In genomic region chr2:231666171-231667095, GRCh38 we compare ENCODE assay signal across 9 cellular contexts. TPM values are rescaled to one million over a fixed set of nuclear protein-coding genes. Genes with fewer than 3 reads are reported as not detected.
DNase-seq lines count a peak whose midpoint lies in the region; ATAC-seq, FAIRE-seq and TF ChIP-seq lines count a peak whose summit lies in the region.
"Had no signal": no experiment of that assay in that cellular context is flagged by ENCODE, and none has a peak within 500 bp of the region (broad histone marks: within the 10 kb centered on the region; RNA-seq: fewer than 3 reads in every experiment).

No MANE protein-coding gene starts in this region.

- peak overlapping the region; percentile 90 for H2AFZ ChIP-seq in keratinocyte (ENCODE audit: control insufficient read depth, low read length)

- ATAC-seq in GM18498 (IDR thresholded peaks at IDR 0.05; ENCODE audit: unreplicated experiment), result peak; percentile 37
- peak; percentile 49 for ATAC-seq in HG02885 (IDR thresholded peaks at IDR 0.05; ENCODE audit: poor library complexity, unreplicated experiment)

- peaks cover 47% of the 10 kb centered on the region for H3K4me1 Mint-ChIP-seq in activated naive CD4-positive, alpha-beta T cell treated with anti-CD3 and anti-CD28 coated beads, Interleukin-2, amount 10 ng/mL, durations not matched to agents 7 days and 5 days

- no peaks in the 10 kb centered on the region for H3K9me1 ChIP-seq in keratinocyte (ENCODE audit: control insufficient read depth, extremely low read depth, insufficient read depth, low read length)

- no peak overlapping the region for H3K4me3 ChIP-seq in A673 (ENCODE audit: low read depth, low read length, poor library complexity, severe bottlenecking)
- peak overlapping the region; percentile 38 to 46 for H3K4me3 ChIP-seq in cardiac fibroblast (replicated peaks in 1 of 2; ENCODE audit: low read depth in 2 of 2, low read length in 2 of 2)
- peak overlapping the region in 1 of 3 experiments; percentile 43 for H3K4me3 ChIP-seq in keratinocyte (ENCODE audit: control insufficient read depth in 2 of 3, extremely low read depth in 1 of 3, insufficient read depth in 2 of 3, low read depth in 1 of 3, low read length in 3 of 3)
- H3K4me3 ChIP-seq in small intestine (ENCODE audit: low read depth in 1 of 2, low read length in 2 of 2), result peak overlapping the region; percentile 20 to 63

- H3K4me1 ChIP-seq in A673 (ENCODE audit: insufficient read depth, low read length, poor library complexity, severe bottlenecking), result peaks cover 12% of the 10 kb centered on the region
- H3K4me1 ChIP-seq in keratinocyte (ENCODE audit: control insufficient read depth, extremely low read depth, insufficient read depth, low read length), result peaks cover 22% of the 10 kb centered on the region
- H3K4me1 ChIP-seq in small intestine (ENCODE audit: control insufficient read depth in 2 of 2, insufficient read depth in 1 of 2, low read depth in 1 of 2, low read length in 1 of 2), result peaks cover 5% of the 10 kb centered on the region in 2 donors

- H3K9me3 ChIP-seq in A673 (ENCODE audit: low read depth, low read length, poor library complexity, severe bottlenecking) (no peaks in the 10 kb centered on the region), keratinocyte (ENCODE audit: control insufficient read depth, low read depth, low read length) (no peaks in the 10 kb centered on the region), small intestine (ENCODE audit: control insufficient read depth, low read depth) (no peaks in the 10 kb centered on the region)

- H4K20me1 ChIP-seq in keratinocyte (ENCODE audit: control insufficient read depth, extremely low read depth, insufficient read depth, low read length), result no peaks in the 10 kb centered on the region

- dilution Hi-C loops in keratinocyte (cut with MboI; ENCODE audit: extremely low pct_ligation_motif_present, low sequenced_read_pairs), result no loop called here

- H3K27me3 Mint-ChIP-seq in activated naive CD4-positive, alpha-beta T cell treated with anti-CD3 and anti-CD28 coated beads, Interleukin-2, amount 10 ng/mL, durations not matched to agents 7 days and 5 days, result peaks cover 11% of the 10 kb centered on the region

- no peak overlapping the region for H3K4me3 Mint-ChIP-seq in activated naive CD4-positive, alpha-beta T cell treated with anti-CD3 and anti-CD28 coated beads, Interleukin-2, amount 10 ng/mL, durations not matched to agents 7 days and 5 days

- no peak for TF ChIP-seq CTCF in A673 (conservative IDR thresholded peaks at IDR 0.05; ENCODE audit: low read depth, low read length)
- no peak for TF ChIP-seq CTCF in cardiac fibroblast (IDR thresholded peaks at IDR 0.05; ENCODE audit: low read depth, low read length)
- no peak for TF ChIP-seq CTCF in keratinocyte (optimal IDR thresholded peaks at IDR 0.05 in 1 of 3, IDR thresholded peaks at IDR 0.05 in 1 of 3, conservative IDR thresholded peaks at IDR 0.05 in 1 of 3; ENCODE audit: extremely low read depth in 1 of 3, insufficient read depth in 2 of 3, low read length in 3 of 3)

- DNase-seq in A673 (ENCODE audit: low spot score) (peak; percentile 41), NCI-H526 (lab: John Stamatoyannopoulos, UW) (peak; percentile 45 to 79), cardiac fibroblast (ENCODE audit: low read depth in 2 of 2) (peak; percentile 93 to 94), keratinocyte (ENCODE audit: low read depth, low spot score) (no peak), small intestine (peak; percentile 99)
- DNase-seq in activated naive CD4-positive, alpha-beta T cell treated with anti-CD3 and anti-CD28 coated beads, Interleukin-2, amount 10 ng/mL, durations not matched to agents 7 days and 5 days, result no peak

- H3K27ac Mint-ChIP-seq in activated naive CD4-positive, alpha-beta T cell treated with anti-CD3 and anti-CD28 coated beads, Interleukin-2, amount 10 ng/mL, durations not matched to agents 7 days and 5 days, result no peak overlapping the region

- H3K36me3 Mint-ChIP-seq in activated naive CD4-positive, alpha-beta T cell treated with anti-CD3 and anti-CD28 coated beads, Interleukin-2, amount 10 ng/mL, durations not matched to agents 7 days and 5 days, result peaks cover 4% of the 10 kb centered on the region

- peak overlapping the region; percentile 74 for H3K9ac ChIP-seq in keratinocyte (ENCODE audit: control insufficient read depth, extremely low read depth, insufficient read depth, low read length)
- H3K9ac ChIP-seq: KMS-11 had no signal

- H3K27me3 ChIP-seq in A673 (replicated peaks; ENCODE audit: insufficient read depth, low read depth, low read length, poor library complexity) (no peaks in the 10 kb centered on the region), keratinocyte (ENCODE audit: control insufficient read depth, extremely low read depth, insufficient read depth, low read length) (no peaks in the 10 kb centered on the region), small intestine (ENCODE audit: control insufficient read depth in 2 of 2, insufficient read depth in 2 of 2, low read length in 2 of 2) (no peaks in the 10 kb centered on the region)

- CTCF ChIA-PET in A673 (lab: Charles Lee), result interaction anchor here (0.6 kb wide), 2 partner anchors 11 to 36 kb away, joined by 5 to 10 read pairs; no protein-coding TSS in a partner anchor
- CTCF ChIA-PET in activated naive CD4-positive, alpha-beta T cell treated with anti-CD3 and anti-CD28 coated beads, Interleukin-2, amount 10 ng/mL, durations not matched to agents 7 days and 5 days (lab: Charles Lee), result interaction anchor here (0.8 to 10.6 kb wide), 4 partner anchors 9 to 48 kb away, joined by 4 to 66 read pairs (median 8); no protein-coding TSS in a partner anchor

- H3K79me2 ChIP-seq in keratinocyte (ENCODE audit: control insufficient read depth, insufficient read depth, low read length), result no peaks in the 10 kb centered on the region

- H3K9me3 Mint-ChIP-seq in activated naive CD4-positive, alpha-beta T cell treated with anti-CD3 and anti-CD28 coated beads, Interleukin-2, amount 10 ng/mL, durations not matched to agents 7 days and 5 days, result peaks cover 2% of the 10 kb centered on the region

- H3K4me2 ChIP-seq in keratinocyte (ENCODE audit: control insufficient read depth, extremely low read depth, insufficient read depth, low read depth, low read length), result peak overlapping the region; percentile 74
- H3K4me2 ChIP-seq: KMS-11 had no signal

- intact Hi-C loops in A673 (cut with micrococcal nuclease; ENCODE audit: unreplicated experiment), result no loop called here

- no TSS peak for BruUV-seq in A673 (replicated peaks; lab: Mats Ljungman, UMichigan)

- no peaks in the 10 kb centered on the region for H3K36me3 ChIP-seq in A673 (ENCODE audit: insufficient read depth, low read length, poor library complexity, severe bottlenecking)
- no peaks in the 10 kb centered on the region for H3K36me3 ChIP-seq in keratinocyte (ENCODE audit: control insufficient read depth in 2 of 2, extremely low read depth in 1 of 2, insufficient read depth in 2 of 2, low read length in 2 of 2)
- no peaks in the 10 kb centered on the region for H3K36me3 ChIP-seq in small intestine (ENCODE audit: control insufficient read depth in 2 of 2, insufficient read depth in 2 of 2, low read length in 2 of 2)

- POLR2A ChIA-PET in A673 (lab: Charles Lee; ENCODE audit: low non-redundant PET), result no interaction called here

- H3K27ac ChIP-seq in A673 (ENCODE audit: low read depth, low read length, poor library complexity, severe bottlenecking) (peak overlapping the region; percentile 37), keratinocyte (ENCODE audit: control insufficient read depth, insufficient read depth, low read length) (peak overlapping the region; percentile 68), small intestine (ENCODE audit: low read depth in 1 of 2, low read length in 1 of 2) (peak overlapping the region; percentile 100)
- H3K27ac ChIP-seq: KMS-11 had no signal

- 6 to 17% (median 10%) methylated on average over 27 to 32 of the region's 32 CpGs for WGBS in small intestine, 3 donors

- FAIRE-seq in keratinocyte (lab: Jason Lieb, UNC), result no peak
- FAIRE-seq in small intestine (lab: Jason Lieb, UNC), result no peak

RNA-seq across cellular contexts. Expression of gene PTMA, which starts 41.9 kb away (rescaled TPM):
- total RNA-seq in A673 (2021), result 1,708 and 1,722 TPM in 2 replicates
- polyA plus RNA-seq in keratinocyte, result 200 to 691 TPM (median 598 TPM) in 3 replicates
- polyA plus RNA-seq in keratinocyte (2011; ENCODE audit: low read depth), result 225 TPM
- 365 and 669 TPM in 2 replicates for polyA plus RNA-seq in keratinocyte (2011; cell fraction: cytosol; rRNA removed)
- polyA plus RNA-seq in keratinocyte (2011; cell fraction: nucleus; rRNA removed), result 172 and 224 TPM in 2 replicates
- 295 and 1,005 TPM in 2 replicates for polyA plus RNA-seq in keratinocyte (2012; ENCODE audit: low replicate concordance)
- polyA minus RNA-seq in keratinocyte, result 30.7 to 59.6 TPM (median 58.6 TPM) in 3 replicates
- polyA minus RNA-seq in keratinocyte (2011; cell fraction: cytosol; rRNA and poly(A)+ RNA removed), result 399 TPM
- polyA minus RNA-seq in keratinocyte (2011; cell fraction: nucleus; rRNA and poly(A)+ RNA removed), result 57.3 and 58.8 TPM in 2 replicates
- 1,000 to 10,000 TPM; 1,019 to 2,156 (median 1,110) TPM for polyA plus RNA-seq in small intestine

Comparison
In these comparisons a context has a peak if more than half of its experiments do, and no peak if none do; other contexts are left out.
1. DNase-seq: peak in A673 (single experiment), NCI-H526 (2 of 2), cardiac fibroblast (2 of 2) and small intestine (single experiment); none in keratinocyte (single experiment) and activated naive CD4-positive, alpha-beta T cell treated with anti-CD3 and anti-CD28 coated beads, Interleukin-2, amount 10 ng/mL, durations not matched to agents 7 days and 5 days (single experiment).
2. H3K27ac ChIP-seq: peak in every context shown above with its lines; median percentile 100 in small intestine; 68 in keratinocyte; 37 in A673.